ENCODE assay signal across 9 cellular contexts in the genomic region with DNA sequence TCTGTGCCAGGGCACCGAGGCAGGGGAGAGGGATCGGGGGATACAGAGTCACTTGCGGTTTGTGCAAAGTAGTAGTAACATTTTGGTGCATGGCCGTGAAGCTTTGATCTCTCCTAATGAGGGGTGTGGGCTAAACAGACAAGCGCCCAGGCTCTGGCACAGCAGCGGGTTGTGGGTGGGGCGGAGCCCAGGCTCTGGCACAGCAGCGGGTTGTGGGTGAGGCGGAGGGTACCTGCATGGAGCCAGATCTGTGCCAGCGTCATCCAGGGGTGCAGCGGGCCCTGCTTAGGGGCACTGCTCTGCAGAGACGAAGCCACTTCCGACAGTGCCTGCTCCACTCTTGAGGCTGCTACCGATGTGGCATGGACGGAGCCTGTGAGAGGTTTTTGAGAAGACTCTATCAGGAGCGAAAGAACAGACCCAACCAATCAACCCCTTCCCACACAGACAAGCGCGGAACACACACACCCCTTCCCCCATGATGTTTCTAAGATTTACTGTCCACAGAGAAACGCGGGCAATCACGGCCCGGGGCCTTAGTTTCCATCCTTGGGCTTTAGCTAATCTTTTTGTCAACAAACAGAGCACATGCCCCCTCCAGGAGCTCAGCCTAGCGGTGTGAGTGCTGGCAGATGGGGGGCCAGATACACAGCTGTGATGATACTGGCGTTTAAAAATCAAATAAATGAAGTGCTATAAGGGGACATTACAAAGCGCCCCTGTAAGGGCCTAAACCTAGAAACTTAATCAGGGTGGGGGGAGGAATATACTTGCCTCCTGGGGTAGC.
"Had no signal": no experiment of that assay in that cellular context is flagged by ENCODE, and none has a peak within 500 bp of the region (broad histone marks: within the 10 kb centered on the region; RNA-seq: fewer than 3 reads in every experiment).

No MANE protein-coding gene starts in this region.

- H3K36me3 Mint-ChIP-seq: immature natural killer cell; stimulated activated effector memory CD8-positive, alpha-beta T cell treated with anti-CD3 and anti-CD28 coated beads, Interleukin-12 subunit alpha, Interleukin-12 subunit beta, amount 100 ng/mL, for 72 hours had no signal

- H3K4me3 Mint-ChIP-seq: activated T-helper 17 cell treated with anti-CD3 and anti-CD28 coated beads, Interleukin-2, amount 50 U/mL, for 72 hours; immature natural killer cell; nephron; stimulated activated effector memory CD8-positive, alpha-beta T cell treated with anti-CD3 and anti-CD28 coated beads, Interleukin-12 subunit alpha, Interleukin-12 subunit beta, amount 100 ng/mL, for 72 hours had no signal

- H3K9me3 Mint-ChIP-seq: activated T-helper 17 cell treated with anti-CD3 and anti-CD28 coated beads, Interleukin-2, amount 50 U/mL, for 72 hours; immature natural killer cell; nephron; stimulated activated effector memory CD8-positive, alpha-beta T cell treated with anti-CD3 and anti-CD28 coated beads, Interleukin-12 subunit alpha, Interleukin-12 subunit beta, amount 100 ng/mL, for 72 hours had no signal

- DNase-seq: activated CD4-positive, alpha-beta T cell treated with anti-CD3 and anti-CD28 coated beads, Interleukin-2, amount 50 U/mL, for 48 hours; activated naive CD4-positive, alpha-beta T cell treated with Interleukin-2 at 50 U/mL for 16 hours; immature natural killer cell; mesendoderm had no signal

- H3K27me3 Mint-ChIP-seq: activated T-helper 17 cell treated with anti-CD3 and anti-CD28 coated beads, Interleukin-2, amount 50 U/mL, for 72 hours had no signal

- H3K4me1 Mint-ChIP-seq: activated T-helper 17 cell treated with anti-CD3 and anti-CD28 coated beads, Interleukin-2, amount 50 U/mL, for 72 hours; immature natural killer cell; stimulated activated effector memory CD8-positive, alpha-beta T cell treated with anti-CD3 and anti-CD28 coated beads, Interleukin-12 subunit alpha, Interleukin-12 subunit beta, amount 100 ng/mL, for 72 hours had no signal

- H3K36me3 ChIP-seq: cardiac muscle cell had no signal

- H3K4me3 ChIP-seq: cardiac muscle cell, esophagus muscularis mucosa had no signal

- ATAC-seq: activated T-helper 17 cell treated with anti-CD3 and anti-CD28 coated beads, Interleukin-2, amount 50 U/mL, for 72 hours; stimulated activated effector memory CD8-positive, alpha-beta T cell treated with anti-CD3 and anti-CD28 coated beads, Interleukin-12 subunit alpha, Interleukin-12 subunit beta, amount 100 ng/mL, for 72 hours had no signal

- H3K9me3 ChIP-seq: esophagus muscularis mucosa had no signal

- H3K27me3 ChIP-seq: cardiac muscle cell, esophagus muscularis mucosa had no signal

- H3K27ac Mint-ChIP-seq: activated T-helper 17 cell treated with anti-CD3 and anti-CD28 coated beads, Interleukin-2, amount 50 U/mL, for 72 hours; immature natural killer cell; nephron; stimulated activated effector memory CD8-positive, alpha-beta T cell treated with anti-CD3 and anti-CD28 coated beads, Interleukin-12 subunit alpha, Interleukin-12 subunit beta, amount 100 ng/mL, for 72 hours had no signal

- H3K27ac ChIP-seq: cardiac muscle cell, esophagus muscularis mucosa had no signal
